ENCODE assay signal across 9 cellular contexts in the genomic region with DNA sequence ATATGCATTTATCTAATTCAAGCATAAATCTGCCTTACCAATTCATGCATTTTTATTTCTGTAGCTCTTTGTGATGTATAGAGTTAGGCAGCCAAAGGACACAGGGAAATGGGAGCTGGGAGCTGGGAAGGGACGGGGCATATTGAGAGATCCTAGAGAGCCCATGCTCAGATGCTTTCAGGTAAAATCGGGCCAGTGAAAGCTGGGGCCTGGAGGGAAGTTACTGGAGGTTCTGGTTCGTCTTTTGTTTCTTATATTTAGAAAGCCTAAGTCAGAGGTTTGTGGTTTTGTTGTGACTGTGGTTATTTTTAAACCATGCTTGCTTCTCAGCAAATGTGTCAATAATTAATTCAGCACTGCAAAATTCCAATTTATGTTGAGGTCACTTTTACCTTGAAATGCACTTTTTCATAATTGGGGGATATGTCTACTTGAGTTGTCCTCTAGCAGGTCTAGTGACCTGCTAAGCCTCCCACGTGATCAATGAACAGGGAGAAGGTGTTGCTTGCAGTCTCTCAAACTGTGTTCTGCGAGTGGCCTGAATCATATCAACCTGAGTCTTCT. TPM values are rescaled to one million over a fixed set of nuclear protein-coding genes. Genes with fewer than 3 reads are reported as not detected.
DNase-seq lines count a peak whose midpoint lies in the region; ATAC-seq, FAIRE-seq and TF ChIP-seq lines count a peak whose summit lies in the region.
"Had no signal": no experiment of that assay in that cellular context is flagged by ENCODE, and none has a peak within 500 bp of the region (broad histone marks: within the 10 kb centered on the region; RNA-seq: fewer than 3 reads in every experiment).

No MANE protein-coding gene starts in this region.

- TF ChIP-seq EP300 in HepG2 (IDR thresholded peaks at IDR 0.05; ENCODE audit: low read depth in 2 of 2, low read length in 2 of 2): no peak
- TF ChIP-seq EP300 in HepG2 (CRISPR knock-in tag; IDR thresholded peaks at IDR 0.05; ENCODE audit: borderline replicate concordance): no peak
- TF ChIP-seq EP300 in upper lobe of left lung (IDR thresholded peaks at IDR 0.05): no peak

- BruUV-seq in HepG2 (replicated peaks; lab: Mats Ljungman, UMichigan): no TSS peak

- peaks cover 21% of the 10 kb centered on the region for H3K27me3 Mint-ChIP-seq in activated naive CD8-positive, alpha-beta T cell treated with anti-CD3 and anti-CD28 coated beads, Interleukin-2, amount 50 U/mL, for 24 hours

- H2AFZ ChIP-seq in HepG2 (ENCODE audit: low read length): peak overlapping the region; percentile 88

- H3K27ac ChIP-seq in HepG2 (ENCODE audit: extremely low read length, insufficient read depth, low read length): peak overlapping the region; percentile 58
- H3K27ac ChIP-seq in upper lobe of left lung: peak overlapping the region; percentile 80 to 95 (median 86)

- H3K4me1 Mint-ChIP-seq in activated naive CD8-positive, alpha-beta T cell treated with anti-CD3 and anti-CD28 coated beads, Interleukin-2, amount 50 U/mL, for 24 hours: peaks cover 88% of the 10 kb centered on the region

- TF ChIP-seq CTCF in HepG2 (CRISPR knock-in tag; IDR thresholded peaks at IDR 0.05) (no peak), upper lobe of left lung (IDR thresholded peaks at IDR 0.05) (no peak)

- H3K36me3 Mint-ChIP-seq in activated naive CD8-positive, alpha-beta T cell treated with anti-CD3 and anti-CD28 coated beads, Interleukin-2, amount 50 U/mL, for 24 hours (ENCODE audit: low read depth): no peaks in the 10 kb centered on the region

- no peak for FAIRE-seq in HepG2 (lab: Jason Lieb, UNC)
- FAIRE-seq: islet of Langerhans had no signal

- DNase-seq in activated naive CD8-positive, alpha-beta T cell treated with anti-CD3 and anti-CD28 coated beads, Interleukin-2, amount 50 U/mL, for 24 hours: no peak
- DNase-seq in HepG2 (ENCODE audit: low spot score) (no peak), upper lobe of left lung (no peak), NCI-H128 (lab: John Stamatoyannopoulos, UW; ENCODE audit: unreplicated experiment) (no peak)
- DNase-seq in activated CD4-positive, CD25-positive, alpha-beta regulatory T cell treated with anti-CD3 and anti-CD28 coated beads, Interleukin-2, amount 50 U/mL, for 72 hours: no peak

- 28% methylated on average over 5 of the region's 5 CpGs for WGBS in HepG2 (ENCODE audit: low lambda C conversion rate)
- 13 to 15% methylated on average over 5 of the region's 5 CpGs for WGBS in upper lobe of left lung, 2 donors

- in situ Hi-C loops in HepG2 (cut with HindIII; ENCODE audit: extremely low pct_ligation_motif_present, low pct_unique_long_range_greater_than_20kb): no loop called here

- H3K79me2 ChIP-seq in HepG2 (ENCODE audit: insufficient read depth, low read length): no peaks in the 10 kb centered on the region

- ATAC-seq in HG02970 (IDR thresholded peaks at IDR 0.05; ENCODE audit: low FRiP score, unreplicated experiment) (peak; percentile 38), HepG2 (peak; percentile 46), upper lobe of left lung (ENCODE audit: low FRiP score in 2 of 2) (no peak), GM21360 (IDR thresholded peaks at IDR 0.05; ENCODE audit: unreplicated experiment) (no peak)
- ATAC-seq in activated naive CD8-positive, alpha-beta T cell treated with anti-CD3 and anti-CD28 coated beads, Interleukin-2, amount 50 U/mL, for 24 hours: no peak

- H3K4me2 ChIP-seq in HepG2 (ENCODE audit: low read depth, low read length): peak overlapping the region; percentile 69

- H3K9me3 ChIP-seq in HepG2 (ENCODE audit: low read length) (no peaks in the 10 kb centered on the region), upper lobe of left lung (no peaks in the 10 kb centered on the region)

- no peak for TF ChIP-seq POLR2A in HepG2 (IDR thresholded peaks at IDR 0.05; ENCODE audit: insufficient read depth in 1 of 2, low read depth in 2 of 2, low read length in 2 of 2)
- no peak for TF ChIP-seq POLR2A in upper lobe of left lung (IDR thresholded peaks at IDR 0.05)

- H3K27ac Mint-ChIP-seq in activated naive CD8-positive, alpha-beta T cell treated with anti-CD3 and anti-CD28 coated beads, Interleukin-2, amount 50 U/mL, for 24 hours: peak overlapping the region; percentile 78

- peak overlapping the region; percentile 45; the same call in 1 of the 2 replicates for H3K9ac ChIP-seq in HepG2 (ENCODE audit: insufficient read depth, low read depth, low read length)

- H3K36me3 ChIP-seq in HepG2 (replicated peaks in 1 of 2; ENCODE audit: control insufficient read depth in 1 of 2, insufficient read depth in 2 of 2, low read length in 2 of 2) (no peaks in the 10 kb centered on the region), upper lobe of left lung (peaks cover 0 to 3% (median 0%) of the 10 kb centered on the region in 4 donors)

- H3K4me3 ChIP-seq in GM08714 (ENCODE audit: low read length) (peak overlapping the region; percentile 92), HepG2 (replicated peaks in 1 of 3; ENCODE audit: insufficient read depth in 1 of 3, low read depth in 2 of 3, low read length in 3 of 3) (peak overlapping the region; percentile 42 to 55 (median 47)), upper lobe of left lung (peak overlapping the region; percentile 23 to 54 (median 42))

- intact Hi-C loops in HepG2 (cut with micrococcal nuclease; ENCODE audit: unreplicated experiment): no loop called here

- H3K4me1 ChIP-seq in HepG2 (ENCODE audit: insufficient read depth, low read length) (peaks cover 49% of the 10 kb centered on the region), upper lobe of left lung (peaks cover 56 to 77% (median 61%) of the 10 kb centered on the region in 4 donors)

- H3K27me3 ChIP-seq in HepG2 (ENCODE audit: control insufficient read depth in 1 of 2, insufficient read depth in 2 of 2, low read length in 2 of 2) (no peaks in the 10 kb centered on the region), upper lobe of left lung (no peaks in the 10 kb centered on the region)

- peak overlapping the region; percentile 62 for H3K4me3 Mint-ChIP-seq in activated naive CD8-positive, alpha-beta T cell treated with anti-CD3 and anti-CD28 coated beads, Interleukin-2, amount 50 U/mL, for 24 hours

- TF ChIP-seq RAD21 in HepG2 (CRISPR knock-in tag; IDR thresholded peaks at IDR 0.05): no peak

- CTCF ChIA-PET in HepG2 (lab: Yijun Ruan, JAX; ENCODE audit: low intra/inter-chr PET ratio, low total read pairs): no interaction called here

- H3K9me3 Mint-ChIP-seq in activated naive CD8-positive, alpha-beta T cell treated with anti-CD3 and anti-CD28 coated beads, Interleukin-2, amount 50 U/mL, for 24 hours: no peaks in the 10 kb centered on the region

- POLR2A ChIA-PET in HepG2 (lab: Yijun Ruan, JAX): interaction anchor here (1.2 to 1.7 kb wide), 4 partner anchors 14 to 313 kb away, joined by 3 to 8 read pairs (median 4); no protein-coding TSS in a partner anchor

- H4K20me1 ChIP-seq in HepG2 (ENCODE audit: insufficient read depth, low read length): no peaks in the 10 kb centered on the region

RNA-seq across cellular contexts. Expression of gene IFIT3, which starts 5.0 kb away (rescaled TPM):
- total RNA-seq in HepG2 (2016; rRNA removed; fragmentation: Illumina TruSeq; extraction: Trizol): 3.1 and 4.3 TPM in 2 replicates
- 0.71 TPM in 2 replicates for total RNA-seq in HepG2 (2016; cell fraction: cytosol; rRNA removed; fragmentation: Illumina TruSeq; extraction: Trizol; ENCODE audit: low read depth)
- 3.0 and 4.6 TPM in 2 replicates for total RNA-seq in HepG2 (2016; cell fraction: insoluble cytoplasmic fraction; rRNA removed; fragmentation: Illumina TruSeq; extraction: Trizol)
- total RNA-seq in HepG2 (2016; cell fraction: membrane; rRNA removed; fragmentation: Illumina TruSeq; extraction: Trizol): 1.6 and 1.7 TPM in 2 replicates
- total RNA-seq in HepG2 (2016; cell fraction: nucleus; rRNA removed; fragmentation: Illumina TruSeq; extraction: Trizol): 1.6 TPM in 2 replicates
- polyA plus RNA-seq in HepG2 (2011; rRNA removed): 0.48 and 0.56 TPM in 2 replicates
- 0.40 and 0.67 TPM in 2 replicates for polyA plus RNA-seq in HepG2 (2011; cell fraction: cytosol; rRNA removed)
- polyA plus RNA-seq in HepG2 (2011; cell fraction: nucleus; rRNA removed): 0.07 and 0.08 TPM in 2 replicates
- polyA plus RNA-seq in HepG2 (2012): 1.1 and 1.5 TPM in 2 replicates
- 0.34 and 0.44 TPM in 2 replicates for polyA plus RNA-seq in HepG2 (2016; cell fraction: cytosol; fragmentation: Illumina TruSeq; extraction: Trizol; ENCODE audit: low read depth)
- polyA plus RNA-seq in HepG2 (2016; cell fraction: insoluble cytoplasmic fraction; fragmentation: Illumina TruSeq; extraction: Trizol; ENCODE audit: low read depth): 2.9 and 3.4 TPM in 2 replicates
- 0.82 and 0.90 TPM in 2 replicates for polyA plus RNA-seq in HepG2 (2016; cell fraction: membrane; fragmentation: Illumina TruSeq; extraction: Trizol; ENCODE audit: low read depth)
- 1.1 and 1.6 TPM in 2 replicates for polyA plus RNA-seq in HepG2 (2016; cell fraction: nucleus; fragmentation: Illumina TruSeq; extraction: Trizol; ENCODE audit: insufficient read depth, low read depth)
- 0.16 and 2.1 TPM in 2 replicates for polyA minus RNA-seq in HepG2 (2011; rRNA and poly(A)+ RNA removed; ENCODE audit: low replicate concordance)
- polyA minus RNA-seq in HepG2 (2011; cell fraction: cytosol; rRNA and poly(A)+ RNA removed): 0.88 and 0.99 TPM in 2 replicates
- 0.26 and 0.99 TPM in 2 replicates for polyA minus RNA-seq in HepG2 (2011; cell fraction: nucleus; rRNA and poly(A)+ RNA removed)
- total RNA-seq in upper lobe of left lung: 10 to 100 TPM; 27.2 to 81.9 (median 33.8) TPM

RNA-seq across cellular contexts. Expression of gene IFIT2, which starts 31.0 kb away (rescaled TPM):
- total RNA-seq in HepG2 (2016; rRNA removed; fragmentation: Illumina TruSeq; extraction: Trizol) (0.15 and 0.27 TPM in 2 replicates), upper lobe of left lung (10 to 100 TPM in 4 of 6 donors, 1 to 10 TPM in 2; 7.8 to 49.0 (median 12.0) TPM)
- total RNA-seq in HepG2 (2016; cell fraction: cytosol; rRNA removed; fragmentation: Illumina TruSeq; extraction: Trizol; ENCODE audit: low read depth): 0.10 TPM in 1 of 2 replicates, not detected in the other
- total RNA-seq in HepG2 (2016; cell fraction: insoluble cytoplasmic fraction; rRNA removed; fragmentation: Illumina TruSeq; extraction: Trizol): 0.22 and 0.31 TPM in 2 replicates
- total RNA-seq in HepG2 (2016; cell fraction: membrane; rRNA removed; fragmentation: Illumina TruSeq; extraction: Trizol): 0.07 and 0.12 TPM in 2 replicates
- total RNA-seq in HepG2 (2016; cell fraction: nucleus; rRNA removed; fragmentation: Illumina TruSeq; extraction: Trizol): not detected in 2 replicates
- polyA plus RNA-seq in HepG2 (2011; rRNA removed): 0.04 and 0.07 TPM in 2 replicates
- polyA plus RNA-seq in HepG2 (2011; cell fraction: cytosol; rRNA removed): 0.04 TPM in 2 replicates
- polyA plus RNA-seq in HepG2 (2011; cell fraction: nucleus; rRNA removed): 0.03 TPM in 1 of 2 replicates, not detected in the other
- 0.08 and 0.11 TPM in 2 replicates for polyA plus RNA-seq in HepG2 (2012)
- 0.06 TPM in 1 of 2 replicates, not detected in the other for polyA plus RNA-seq in HepG2 (2016; cell fraction: cytosol; fragmentation: Illumina TruSeq; extraction: Trizol; ENCODE audit: low read depth)
- polyA plus RNA-seq in HepG2 (2016; cell fraction: insoluble cytoplasmic fraction; fragmentation: Illumina TruSeq; extraction: Trizol; ENCODE audit: low read depth): 0.12 and 0.26 TPM in 2 replicates
- polyA plus RNA-seq in HepG2 (2016; cell fraction: membrane; fragmentation: Illumina TruSeq; extraction: Trizol; ENCODE audit: low read depth): 0.07 TPM in 1 of 2 replicates, not detected in the other
- polyA plus RNA-seq in HepG2 (2016; cell fraction: nucleus; fragmentation: Illumina TruSeq; extraction: Trizol; ENCODE audit: insufficient read depth, low read depth): 0.40 TPM in 1 of 2 replicates, not detected in the other
- 1.7 TPM in 1 of 2 replicates, not detected in the other for polyA minus RNA-seq in HepG2 (2011; rRNA and poly(A)+ RNA removed; ENCODE audit: low replicate concordance)
- polyA minus RNA-seq in HepG2 (2011; cell fraction: cytosol; rRNA and poly(A)+ RNA removed): not detected in 2 replicates
- 0.12 TPM in 1 of 2 replicates, not detected in the other for polyA minus RNA-seq in HepG2 (2011; cell fraction: nucleus; rRNA and poly(A)+ RNA removed)

RNA-seq across cellular contexts. Expression of gene IFIT1B, which starts 45.1 kb away (rescaled TPM):
- not detected in 2 replicates for total RNA-seq in HepG2 (2016; rRNA removed; fragmentation: Illumina TruSeq; extraction: Trizol)
- total RNA-seq in HepG2 (2016; cell fraction: cytosol; rRNA removed; fragmentation: Illumina TruSeq; extraction: Trizol; ENCODE audit: low read depth): not detected in 2 replicates
- total RNA-seq in HepG2 (2016; cell fraction: insoluble cytoplasmic fraction; rRNA removed; fragmentation: Illumina TruSeq; extraction: Trizol): not detected in 2 replicates
- total RNA-seq in HepG2 (2016; cell fraction: membrane; rRNA removed; fragmentation: Illumina TruSeq; extraction: Trizol): not detected in 2 replicates
- not detected in 2 replicates for total RNA-seq in HepG2 (2016; cell fraction: nucleus; rRNA removed; fragmentation: Illumina TruSeq; extraction: Trizol)
- not detected in 2 replicates for polyA plus RNA-seq in HepG2 (2011; rRNA removed)
- polyA plus RNA-seq in HepG2 (2011; cell fraction: cytosol; rRNA removed): not detected in 2 replicates
- polyA plus RNA-seq in HepG2 (2011; cell fraction: nucleus; rRNA removed): not detected in 2 replicates
- not detected in 2 replicates for polyA plus RNA-seq in HepG2 (2012)
- polyA plus RNA-seq in HepG2 (2016; cell fraction: cytosol; fragmentation: Illumina TruSeq; extraction: Trizol; ENCODE audit: low read depth): not detected in 2 replicates
- polyA plus RNA-seq in HepG2 (2016; cell fraction: insoluble cytoplasmic fraction; fragmentation: Illumina TruSeq; extraction: Trizol; ENCODE audit: low read depth): not detected in 2 replicates
- polyA plus RNA-seq in HepG2 (2016; cell fraction: membrane; fragmentation: Illumina TruSeq; extraction: Trizol; ENCODE audit: low read depth): not detected in 2 replicates
- not detected in 2 replicates for polyA plus RNA-seq in HepG2 (2016; cell fraction: nucleus; fragmentation: Illumina TruSeq; extraction: Trizol; ENCODE audit: insufficient read depth, low read depth)
- not detected in 2 replicates for polyA minus RNA-seq in HepG2 (2011; rRNA and poly(A)+ RNA removed; ENCODE audit: low replicate concordance)
- not detected in 2 replicates for polyA minus RNA-seq in HepG2 (2011; cell fraction: cytosol; rRNA and poly(A)+ RNA removed)
- polyA minus RNA-seq in HepG2 (2011; cell fraction: nucleus; rRNA and poly(A)+ RNA removed): not detected in 2 replicates
- total RNA-seq in upper lobe of left lung: under 1 TPM in 2 of 6 donors, not detected in 4; 0.20 to 0.59 TPM

RNA-seq across cellular contexts. Expression of gene IFIT1, which starts 59.6 kb away (rescaled TPM):
- total RNA-seq in HepG2 (2016; rRNA removed; fragmentation: Illumina TruSeq; extraction: Trizol) (5.5 and 7.5 TPM in 2 replicates), upper lobe of left lung (10 to 100 TPM in 5 of 6 donors, 1 to 10 TPM in 1; 9.8 to 54.9 (median 18.1) TPM)
- 1.0 and 1.2 TPM in 2 replicates for total RNA-seq in HepG2 (2016; cell fraction: cytosol; rRNA removed; fragmentation: Illumina TruSeq; extraction: Trizol; ENCODE audit: low read depth)
- 5.3 and 6.9 TPM in 2 replicates for total RNA-seq in HepG2 (2016; cell fraction: insoluble cytoplasmic fraction; rRNA removed; fragmentation: Illumina TruSeq; extraction: Trizol)
- 1.8 and 2.7 TPM in 2 replicates for total RNA-seq in HepG2 (2016; cell fraction: membrane; rRNA removed; fragmentation: Illumina TruSeq; extraction: Trizol)
- 1.7 and 2.9 TPM in 2 replicates for total RNA-seq in HepG2 (2016; cell fraction: nucleus; rRNA removed; fragmentation: Illumina TruSeq; extraction: Trizol)
- 1.2 and 1.5 TPM in 2 replicates for polyA plus RNA-seq in HepG2 (2011; rRNA removed)
- 0.64 and 1.2 TPM in 2 replicates for polyA plus RNA-seq in HepG2 (2011; cell fraction: cytosol; rRNA removed)
- 0.21 and 0.61 TPM in 2 replicates for polyA plus RNA-seq in HepG2 (2011; cell fraction: nucleus; rRNA removed)
- polyA plus RNA-seq in HepG2 (2012): 1.6 and 3.8 TPM in 2 replicates
- 0.47 and 0.49 TPM in 2 replicates for polyA plus RNA-seq in HepG2 (2016; cell fraction: cytosol; fragmentation: Illumina TruSeq; extraction: Trizol; ENCODE audit: low read depth)
- polyA plus RNA-seq in HepG2 (2016; cell fraction: insoluble cytoplasmic fraction; fragmentation: Illumina TruSeq; extraction: Trizol; ENCODE audit: low read depth): 6.6 and 7.5 TPM in 2 replicates
- polyA plus RNA-seq in HepG2 (2016; cell fraction: membrane; fragmentation: Illumina TruSeq; extraction: Trizol; ENCODE audit: low read depth): 0.80 and 0.81 TPM in 2 replicates
- 2.6 and 2.9 TPM in 2 replicates for polyA plus RNA-seq in HepG2 (2016; cell fraction: nucleus; fragmentation: Illumina TruSeq; extraction: Trizol; ENCODE audit: insufficient read depth, low read depth)
- 0.12 and 1.4 TPM in 2 replicates for polyA minus RNA-seq in HepG2 (2011; rRNA and poly(A)+ RNA removed; ENCODE audit: low replicate concordance)
- polyA minus RNA-seq in HepG2 (2011; cell fraction: cytosol; rRNA and poly(A)+ RNA removed): 0.79 and 1.1 TPM in 2 replicates
- 0.64 and 1.4 TPM in 2 replicates for polyA minus RNA-seq in HepG2 (2011; cell fraction: nucleus; rRNA and poly(A)+ RNA removed)

Comparison
In these comparisons a context has a peak if more than half of its experiments do, and no peak if none do; other contexts are left out.
1. ATAC-seq: peak in HG02970 (single experiment) and HepG2 (single experiment); none in activated naive CD8-positive, alpha-beta T cell treated with anti-CD3 and anti-CD28 coated beads, Interleukin-2, amount 50 U/mL, for 24 hours (single experiment), upper lobe of left lung (0 of 2) and GM21360 (single experiment).
2. RNA of gene IFIT2, which starts 31.0 kb away (total RNA-seq): 7.8 to 49.0 TPM in upper lobe of left lung; 0.07 to 0.31 TPM in HepG2; every median in the first group is over 4 times any median in the second.
3. Peak in every context shown above with its lines, with median percentiles within 50 percentile points of each other: H3K4me3 ChIP-seq.